ENCODE assay signal across 11 cellular contexts in the genomic region with DNA sequence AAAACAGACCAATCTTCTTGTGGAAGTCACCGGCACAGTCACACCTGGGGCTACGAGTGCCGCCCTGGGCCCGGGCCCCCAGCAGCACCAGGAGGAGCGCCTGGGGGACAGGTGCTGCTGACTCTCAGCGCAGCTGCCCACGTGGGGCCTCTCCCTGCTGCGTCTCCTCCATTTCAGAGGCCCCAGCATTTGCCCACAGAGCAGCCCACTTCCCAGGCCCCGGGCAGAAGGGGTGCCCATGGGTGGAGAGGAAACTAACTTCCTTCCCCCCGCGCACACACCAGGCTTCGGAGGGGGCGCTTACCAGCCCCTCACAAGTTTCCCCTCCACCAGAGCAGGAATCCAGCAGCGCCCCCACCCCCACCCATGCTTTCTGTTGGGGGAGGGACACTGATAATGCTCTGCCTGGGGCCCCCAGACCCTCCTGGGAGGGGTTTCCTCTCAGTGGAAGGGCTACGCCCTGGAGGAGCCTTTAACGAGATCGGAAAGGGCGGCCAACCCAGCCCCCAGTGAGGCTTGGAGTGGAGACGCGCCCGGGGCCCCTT.
A peak's percentile ranks its signal among the peaks of the same experiment; 100 is the strongest.
DNase-seq lines count a peak whose midpoint lies in the region; ATAC-seq lines count a peak whose summit lies in the region.
"Had no signal": no experiment of that assay in that cellular context is flagged by ENCODE, and none has a peak within 500 bp of the region (broad histone marks: within the 10 kb centered on the region; RNA-seq: fewer than 3 reads in every experiment).

No MANE protein-coding gene starts in this region.

- H3K4me1 ChIP-seq in iPS-15b (ENCODE audit: control insufficient read depth, insufficient read depth, low read length) = peaks cover 4% of the 10 kb centered on the region

- H3K4me1 Mint-ChIP-seq in stimulated activated naive CD8-positive, alpha-beta T cell treated with anti-CD3 and anti-CD28 coated beads, Interleukin-15, amount 100 ng/mL, for 72 hours = peaks cover 63% of the 10 kb centered on the region

- H3K9me3 Mint-ChIP-seq in stimulated activated naive CD8-positive, alpha-beta T cell treated with anti-CD3 and anti-CD28 coated beads, Interleukin-15, amount 100 ng/mL, for 72 hours = no peaks in the 10 kb centered on the region

- peak overlapping the region; percentile 85 to 97 for H3K27ac Mint-ChIP-seq in stimulated activated naive CD8-positive, alpha-beta T cell treated with anti-CD3 and anti-CD28 coated beads, Interleukin-15, amount 100 ng/mL, for 72 hours

- no peak overlapping the region for H3K9ac ChIP-seq in iPS-15b (ENCODE audit: low read depth, low read length)

- H3K36me3 ChIP-seq in iPS-15b (ENCODE audit: control insufficient read depth, insufficient read depth, low read length) = peaks cover 41% of the 10 kb centered on the region

- H3K4me3 ChIP-seq in iPS-15b (ENCODE audit: low read depth, low read length) = peak overlapping the region; percentile 28

- H3K4me3 Mint-ChIP-seq in stimulated activated naive CD8-positive, alpha-beta T cell treated with anti-CD3 and anti-CD28 coated beads, Interleukin-15, amount 100 ng/mL, for 72 hours = peak overlapping the region; percentile 88

- H3K9me3 ChIP-seq in iPS-15b (ENCODE audit: control insufficient read depth, insufficient read depth, low read length) = no peaks in the 10 kb centered on the region
- H3K9me3 ChIP-seq: left lung, sigmoid colon had no signal

- H3K27me3 ChIP-seq in iPS-15b (ENCODE audit: control insufficient read depth, insufficient read depth, low read length) = no peaks in the 10 kb centered on the region

- ATAC-seq in stimulated activated naive CD8-positive, alpha-beta T cell treated with anti-CD3 and anti-CD28 coated beads, Interleukin-15, amount 100 ng/mL, for 72 hours = peak; percentile 55
- ATAC-seq in HG03097 (IDR thresholded peaks at IDR 0.05; ENCODE audit: low FRiP score, unreplicated experiment) = no peak
- ATAC-seq in HG02642 (IDR thresholded peaks at IDR 0.05; ENCODE audit: poor library complexity, unreplicated experiment) = no peak
- ATAC-seq: Right ventricle myocardium inferior had no signal

- H3K27me3 Mint-ChIP-seq in stimulated activated naive CD8-positive, alpha-beta T cell treated with anti-CD3 and anti-CD28 coated beads, Interleukin-15, amount 100 ng/mL, for 72 hours = no peaks in the 10 kb centered on the region

- DNase-seq in RPMI8226 (peak; percentile 56), NCI-H2196 treated with DMSO at 0.1 percent for 48 hours (lab: John Stamatoyannopoulos, UW; ENCODE audit: unreplicated experiment) (no peak)
- DNase-seq in activated CD8-positive, alpha-beta memory T cell treated with anti-CD3 and anti-CD28 coated beads, Interleukin-2, amount 50 U/mL, for 48 hours = peak; percentile 76
- peak in 1 of 2 donors; percentile 60 for DNase-seq in stimulated activated naive CD8-positive, alpha-beta T cell treated with anti-CD3 and anti-CD28 coated beads, Interleukin-15, amount 100 ng/mL, for 72 hours
- DNase-seq: left lung, NCI-H1092 treated with DMSO at 0.1 percent for 48 hours, sigmoid colon had no signal
